In genomic region chr19:18282788-18283141, GRCh38 we compare ENCODE assay signal across 8 cellular contexts. TPM values are rescaled to one million over a fixed set of nuclear protein-coding genes. Genes with fewer than 3 reads are reported as not detected.
DNase-seq lines count a peak whose midpoint lies in the region; ATAC-seq and TF ChIP-seq lines count a peak whose summit lies in the region.
"Had no signal": no experiment of that assay in that cellular context is flagged by ENCODE, and none has a peak within 500 bp of the region (broad histone marks: within the 10 kb centered on the region; RNA-seq: fewer than 3 reads in every experiment).

No MANE protein-coding gene starts in this region.

- DNase-seq in activated CD4-positive, alpha-beta memory T cell treated with anti-CD3 and anti-CD28 coated beads for 36 hours: peak; percentile 59
- no peak for DNase-seq in iPS DF 6.9 (ENCODE audit: low read depth, low spot score)
- DNase-seq in stimulated activated naive CD8-positive, alpha-beta T cell treated with anti-CD3 and anti-CD28 coated beads, Interleukin-15, amount 100 ng/mL, for 72 hours: peak; percentile 26 to 50
- DNase-seq in NCI-H2196 treated with DMSO at 0.1 percent for 48 hours (lab: John Stamatoyannopoulos, UW; ENCODE audit: unreplicated experiment): no peak
- DNase-seq: NCI-H1105 had no signal

- peak overlapping the region; percentile 80 for H3K4me2 ChIP-seq in KMS-11

- no peaks in the 10 kb centered on the region for H3K27me3 Mint-ChIP-seq in activated CD4-positive, alpha-beta memory T cell treated with anti-CD3 and anti-CD28 coated beads for 36 hours
- H3K27me3 Mint-ChIP-seq in stimulated activated naive CD8-positive, alpha-beta T cell treated with anti-CD3 and anti-CD28 coated beads, Interleukin-15, amount 100 ng/mL, for 72 hours: no peaks in the 10 kb centered on the region

- peaks cover 23% of the 10 kb centered on the region for H3K4me1 ChIP-seq in KMS-11 (ENCODE audit: low read depth, poor library complexity, severe bottlenecking)
- peaks cover 2% of the 10 kb centered on the region; the same call in 1 of the 2 replicates for H3K4me1 ChIP-seq in iPS DF 6.9 (ENCODE audit: control insufficient read depth, insufficient read depth, low read length)

- ATAC-seq in stimulated activated naive CD8-positive, alpha-beta T cell treated with anti-CD3 and anti-CD28 coated beads, Interleukin-15, amount 100 ng/mL, for 72 hours: no peak
- ATAC-seq in GM21515 (IDR thresholded peaks at IDR 0.05; ENCODE audit: unreplicated experiment): no peak
- ATAC-seq in HG03442 (IDR thresholded peaks at IDR 0.05; ENCODE audit: unreplicated experiment): no peak

- peaks cover 20% of the 10 kb centered on the region for H3K79me2 ChIP-seq in KMS-11 (ENCODE audit: insufficient read depth, low read depth)

- H3K4me3 ChIP-seq in KMS-11 (IDR thresholded peaks at IDR 0.05; ENCODE audit: insufficient read depth, low read depth, low read length) (no peak overlapping the region), iPS DF 6.9 (ENCODE audit: low read length) (no peak overlapping the region)

- H3K4me1 Mint-ChIP-seq in activated CD4-positive, alpha-beta memory T cell treated with anti-CD3 and anti-CD28 coated beads for 36 hours (ENCODE audit: low read depth): peaks cover 50% of the 10 kb centered on the region
- H3K4me1 Mint-ChIP-seq in stimulated activated naive CD8-positive, alpha-beta T cell treated with anti-CD3 and anti-CD28 coated beads, Interleukin-15, amount 100 ng/mL, for 72 hours: peaks cover 87% of the 10 kb centered on the region

- H3K36me3 Mint-ChIP-seq in activated CD4-positive, alpha-beta memory T cell treated with anti-CD3 and anti-CD28 coated beads for 36 hours: peaks cover 28% of the 10 kb centered on the region

- peak overlapping the region; percentile 83 for H3K4me3 Mint-ChIP-seq in activated CD4-positive, alpha-beta memory T cell treated with anti-CD3 and anti-CD28 coated beads for 36 hours
- peak overlapping the region; percentile 88 to 99 for H3K4me3 Mint-ChIP-seq in stimulated activated naive CD8-positive, alpha-beta T cell treated with anti-CD3 and anti-CD28 coated beads, Interleukin-15, amount 100 ng/mL, for 72 hours

- intact Hi-C loops in activated CD4-positive, alpha-beta memory T cell treated with anti-CD3 and anti-CD28 coated beads for 36 hours (cut with micrococcal nuclease): no loop called here

- peaks cover 6% of the 10 kb centered on the region; the same call in 1 of the 2 replicates for H4K20me1 ChIP-seq in KMS-11 (ENCODE audit: insufficient read depth)

- WGBS in iPS DF 6.9 (ENCODE audit: insufficient coverage, insufficient read length): no CpG with 5 or more reads among the region's 4 CpGs

- H3K9me3 ChIP-seq in iPS DF 6.9 (ENCODE audit: control insufficient read depth, insufficient read depth, low read length): no peaks in the 10 kb centered on the region

- H3K9me3 Mint-ChIP-seq in activated CD4-positive, alpha-beta memory T cell treated with anti-CD3 and anti-CD28 coated beads for 36 hours: no peaks in the 10 kb centered on the region
- H3K9me3 Mint-ChIP-seq in stimulated activated naive CD8-positive, alpha-beta T cell treated with anti-CD3 and anti-CD28 coated beads, Interleukin-15, amount 100 ng/mL, for 72 hours: no peaks in the 10 kb centered on the region

- peak overlapping the region; percentile 98 for H3K9ac ChIP-seq in KMS-11

- POLR2A ChIA-PET in activated CD4-positive, alpha-beta memory T cell treated with anti-CD3 and anti-CD28 coated beads for 36 hours (lab: Charles Lee): interaction anchor here (4.9 to 8.0 kb wide), 4 partner anchors 9 to 37 kb away, joined by 25 to 416 read pairs (median 279); partner anchors contain the start of gene LSM4

- TF ChIP-seq CTCF in KMS-11 (conservative IDR thresholded peaks at IDR 0.05; ENCODE audit: low read depth, low read length): no peak

- peak overlapping the region; percentile 95 for H3K27ac Mint-ChIP-seq in activated CD4-positive, alpha-beta memory T cell treated with anti-CD3 and anti-CD28 coated beads for 36 hours
- H3K27ac Mint-ChIP-seq in stimulated activated naive CD8-positive, alpha-beta T cell treated with anti-CD3 and anti-CD28 coated beads, Interleukin-15, amount 100 ng/mL, for 72 hours: peak overlapping the region; percentile 98 to 99

- H3K27me3 ChIP-seq in KMS-11 (ENCODE audit: insufficient read depth, low read depth) (no peaks in the 10 kb centered on the region), iPS DF 6.9 (ENCODE audit: control insufficient read depth, insufficient read depth, low read length) (no peaks in the 10 kb centered on the region)

- H3K36me3 ChIP-seq in KMS-11 (ENCODE audit: insufficient read depth) (no peaks in the 10 kb centered on the region), iPS DF 6.9 (ENCODE audit: control insufficient read depth, insufficient read depth, low read length) (no peaks in the 10 kb centered on the region; the same call in 1 of the 2 replicates)

- H2AFZ ChIP-seq in KMS-11 (ENCODE audit: low read depth): no peak overlapping the region

- CTCF ChIA-PET in activated CD4-positive, alpha-beta memory T cell treated with anti-CD3 and anti-CD28 coated beads for 36 hours (lab: Charles Lee): interaction anchor here (5.2 to 11.5 kb wide), 4 partner anchors 8 to 45 kb away, joined by 151 to 343 read pairs (median 259); partner anchors contain the start of gene LSM4

- H3K27ac ChIP-seq in KMS-11 (peak overlapping the region; percentile 99), iPS DF 6.9 (ENCODE audit: low read length) (peak overlapping the region; percentile 61)

RNA-seq across cellular contexts. Expression of gene JUND, which starts 1.3 kb away (rescaled TPM):
- 100 to 1,000 TPM; 232 to 236 TPM for total RNA-seq in activated CD4-positive, alpha-beta memory T cell treated with anti-CD3 and anti-CD28 coated beads for 36 hours

RNA-seq across cellular contexts. Expression of gene IQCN, which starts 8.5 kb away (rescaled TPM):
- total RNA-seq in activated CD4-positive, alpha-beta memory T cell treated with anti-CD3 and anti-CD28 coated beads for 36 hours: under 1 TPM; 0.36 to 0.39 TPM

RNA-seq across cellular contexts. Expression of gene LSM4, which starts 40.1 kb away (rescaled TPM):
- 100 to 1,000 TPM; 356 to 361 TPM for total RNA-seq in activated CD4-positive, alpha-beta memory T cell treated with anti-CD3 and anti-CD28 coated beads for 36 hours

RNA-seq across cellular contexts. Expression of gene PDE4C, which starts 56.5 kb away (rescaled TPM):
- not detected for total RNA-seq in activated CD4-positive, alpha-beta memory T cell treated with anti-CD3 and anti-CD28 coated beads for 36 hours

RNA-seq across cellular contexts. Expression of gene PGPEP1, which starts 57.6 kb away (rescaled TPM):
- total RNA-seq in activated CD4-positive, alpha-beta memory T cell treated with anti-CD3 and anti-CD28 coated beads for 36 hours: 10 to 100 TPM; 29.0 to 30.8 TPM

Comparison
In these comparisons a context has a peak if more than half of its experiments do, and no peak if none do; other contexts are left out.
1. DNase-seq: peak in activated CD4-positive, alpha-beta memory T cell treated with anti-CD3 and anti-CD28 coated beads for 36 hours (single experiment) and stimulated activated naive CD8-positive, alpha-beta T cell treated with anti-CD3 and anti-CD28 coated beads, Interleukin-15, amount 100 ng/mL, for 72 hours (2 of 2); none in iPS DF 6.9 (single experiment) and NCI-H2196 treated with DMSO at 0.1 percent for 48 hours (single experiment).